Comparison of ENCODE assay signal across 15 cellular contexts in genomic region chr17:61519139-61519538, GRCh38.
A peak's percentile ranks its signal among the peaks of the same experiment; 100 is the strongest.
DNase-seq lines count a peak whose midpoint lies in the region; TF ChIP-seq lines count a peak whose summit lies in the region.
"Had no signal": no experiment of that assay in that cellular context is flagged by ENCODE, and none has a peak within 500 bp of the region (broad histone marks: within the 10 kb centered on the region; RNA-seq: fewer than 3 reads in every experiment).

No MANE protein-coding gene starts in this region.

- no peaks in the 10 kb centered on the region for H3K9me3 ChIP-seq in HEK293 (ENCODE audit: control insufficient read depth, insufficient read depth, low read depth, low read length)
- no peaks in the 10 kb centered on the region for H3K9me3 ChIP-seq in OCI-LY7 (ENCODE audit: low read length)
- H3K9me3 ChIP-seq in suprapubic skin = no peaks in the 10 kb centered on the region
- H3K9me3 ChIP-seq in sigmoid colon = no peaks in the 10 kb centered on the region
- H3K9me3 ChIP-seq: HAP-1 had no signal

- H3K9me2 ChIP-seq in OCI-LY7 (ENCODE audit: insufficient read depth, low read length) = no peaks in the 10 kb centered on the region

- H3K36me3 ChIP-seq in HEK293 (ENCODE audit: control insufficient read depth in 2 of 2, insufficient read depth in 1 of 2, low read length in 2 of 2) (no peaks in the 10 kb centered on the region), OCI-LY7 (ENCODE audit: insufficient read depth, low read length) (no peaks in the 10 kb centered on the region), suprapubic skin (no peaks in the 10 kb centered on the region), sigmoid colon (no peaks in the 10 kb centered on the region)
- H3K36me3 ChIP-seq: HAP-1 had no signal

- H3K4me1 Mint-ChIP-seq in mesothelial cell of epicardium = peaks cover 37% of the 10 kb centered on the region

- TF ChIP-seq POLR2A in suprapubic skin (IDR thresholded peaks at IDR 0.05) (no peak), sigmoid colon (IDR thresholded peaks at IDR 0.05) (peak in 1 of 2 donors; percentile 9)

- H3K4me1 ChIP-seq in HEK293 (ENCODE audit: control insufficient read depth, insufficient read depth, low read length) (peaks cover 4% of the 10 kb centered on the region; the same call in 1 of the 2 replicates), OCI-LY7 (ENCODE audit: insufficient read depth, low read length, poor library complexity, severe bottlenecking) (no peaks in the 10 kb centered on the region), suprapubic skin (no peaks in the 10 kb centered on the region), sigmoid colon (no peaks in the 10 kb centered on the region)
- H3K4me1 ChIP-seq: HAP-1 had no signal

- no peaks in the 10 kb centered on the region for H3K79me2 ChIP-seq in OCI-LY7 (ENCODE audit: insufficient read depth, low read depth, low read length)

- POLR2A ChIA-PET in HEK293 (lab: Yijun Ruan, JAX) (no interaction called here), OCI-LY7 (lab: Charles Lee) (interaction anchor here (0.7 kb wide), 1 partner anchor 104 kb away, joined by 3 read pairs; no protein-coding TSS in a partner anchor)

- no peaks in the 10 kb centered on the region for H3K36me3 Mint-ChIP-seq in mesothelial cell of epicardium
- H3K36me3 Mint-ChIP-seq: CD4-positive, alpha-beta memory T cell had no signal

- no peak overlapping the region for H3K4me2 ChIP-seq in OCI-LY7 (ENCODE audit: low read length)

- H3K9me3 Mint-ChIP-seq in mesothelial cell of epicardium = no peaks in the 10 kb centered on the region

- H3K27me3 ChIP-seq in suprapubic skin (peaks cover 8% of the 10 kb centered on the region), sigmoid colon (no peaks in the 10 kb centered on the region)

- no peak overlapping the region for H3K27ac ChIP-seq in HEK293 (ENCODE audit: extremely low read depth, low read depth, low read length)
- no peak overlapping the region for H3K27ac ChIP-seq in OCI-LY7 (ENCODE audit: low read depth, low read length, poor library complexity, severe bottlenecking)
- H3K27ac ChIP-seq in suprapubic skin = no peak overlapping the region
- H3K27ac ChIP-seq in sigmoid colon = no peak overlapping the region

- H3K4me3 ChIP-seq in HEK293 (ENCODE audit: low read depth, low read length) = no peak overlapping the region
- no peak overlapping the region for H3K4me3 ChIP-seq in OCI-LY7 (ENCODE audit: low read depth, low read length, poor library complexity, severe bottlenecking)
- H3K4me3 ChIP-seq in suprapubic skin = no peak overlapping the region
- no peak overlapping the region for H3K4me3 ChIP-seq in sigmoid colon
- H3K4me3 ChIP-seq: HAP-1 had no signal

- intact Hi-C loops in OCI-LY7 (cut with micrococcal nuclease; ENCODE audit: unreplicated experiment) (no loop called here), sigmoid colon (cut with DNase I) (no loop called here)

- TF ChIP-seq CTCF in HEK293 (tag by site-specific recombination; IDR thresholded peaks at IDR 0.05) = no peak
- TF ChIP-seq CTCF in OCI-LY7 (conservative IDR thresholded peaks at IDR 0.05; ENCODE audit: low read length) = no peak
- no peak for TF ChIP-seq CTCF in mesothelial cell of epicardium (IDR thresholded peaks at IDR 0.05; ENCODE audit: unreplicated experiment)
- TF ChIP-seq CTCF in suprapubic skin (IDR thresholded peaks at IDR 0.05) = no peak
- no peak for TF ChIP-seq CTCF in sigmoid colon (IDR thresholded peaks at IDR 0.05)

- H3K27me3 Mint-ChIP-seq in mesothelial cell of epicardium (ENCODE audit: low read depth) = no peaks in the 10 kb centered on the region

- TF ChIP-seq EP300 in suprapubic skin (IDR thresholded peaks at IDR 0.05) (no peak), sigmoid colon (IDR thresholded peaks at IDR 0.05) (no peak)

- 0 out of 2 replicates have a peak overlapping the region, but pooled peaks have one; percentile 30 for H2AFZ ChIP-seq in OCI-LY7 (ENCODE audit: low read length)

- peak overlapping the region; percentile 68 for H3K27ac Mint-ChIP-seq in mesothelial cell of epicardium
- H3K27ac Mint-ChIP-seq: CD4-positive, alpha-beta memory T cell had no signal

- DNase-seq in OCI-LY7 (ENCODE audit: low spot score) (no peak), mesothelial cell of epicardium (ENCODE audit: low spot score in 2 of 2, unreplicated experiment in 2 of 2) (no peak), cerebellar cortex (ENCODE audit: low spot score) (no peak), suprapubic skin (ENCODE audit: low spot score in 2 of 2) (no peak), sigmoid colon (no peak)
- DNase-seq: C1 segment of cervical spinal cord; Calu3; CD4-positive, alpha-beta memory T cell; COR-L47; DMS53; DMS79 treated with DMSO at 0.1 percent for 48 hours; GF-D8; GOT3 had no signal

- no TSS peak for BruUV-seq in OCI-LY7 (replicated peaks; lab: Mats Ljungman, UMichigan)

- no peak overlapping the region for H3K4me3 Mint-ChIP-seq in mesothelial cell of epicardium
- H3K4me3 Mint-ChIP-seq: CD4-positive, alpha-beta memory T cell had no signal

- H4K20me1 ChIP-seq in OCI-LY7 (ENCODE audit: insufficient read depth, low read length) = no peaks in the 10 kb centered on the region

- WGBS in suprapubic skin = 67% methylated on average over 1 of the region's 1 CpG
- WGBS in sigmoid colon, 2 donors = 52 to 67% methylated on average over 1 of the region's 1 CpG

- CTCF ChIA-PET in HEK293 (lab: Yijun Ruan, JAX) (interaction anchor here (0.7 to 1.0 kb wide), 4 partner anchors 19 to 116 kb away, joined by 3 read pairs; no protein-coding TSS in a partner anchor), OCI-LY7 (lab: Charles Lee; ENCODE audit: unreplicated experiment) (no interaction called here)

TF ChIP-seq in HEK293, 187 proteins besides CTCF, POLR2A, EP300 and RAD21:
- TF ChIP-seq PRDM4 (tag by site-specific recombination; IDR thresholded peaks at IDR 0.05) (peak; percentile 44; the same call in 1 of the 2 replicates), ZNF426 (tag by site-specific recombination; IDR thresholded peaks at IDR 0.05) (no peak)
